8 cellular contexts compared by ENCODE assay signal in genomic region chr3:111594205-111594604, GRCh38. TPM values are rescaled to one million over a fixed set of nuclear protein-coding genes. Genes with fewer than 3 reads are reported as not detected.
DNase-seq lines count a peak whose midpoint lies in the region; ATAC-seq and TF ChIP-seq lines count a peak whose summit lies in the region.

No MANE protein-coding gene starts in this region.

- ATAC-seq in HG03108 (IDR thresholded peaks at IDR 0.05; ENCODE audit: unreplicated experiment): peak; percentile 52

- H3K9ac ChIP-seq in Karpas-422 (ENCODE audit: low read length): no peak overlapping the region

- H3K27me3 ChIP-seq in Karpas-422 (ENCODE audit: low read length): no peaks in the 10 kb centered on the region

- no peaks in the 10 kb centered on the region for H3K9me2 ChIP-seq in Karpas-422 (replicated peaks; ENCODE audit: insufficient read depth, low read length)

- POLR2A ChIA-PET in HEK293T (lab: Yijun Ruan, JAX): no interaction called here

- H3K4me3 ChIP-seq in astrocyte of the cerebellum (ENCODE audit: low read depth, low read length): no peak overlapping the region
- H3K4me3 ChIP-seq in Karpas-422 (ENCODE audit: low read length): no peak overlapping the region

- no peaks in the 10 kb centered on the region for H4K20me1 ChIP-seq in Karpas-422 (ENCODE audit: insufficient read depth, low read depth, low read length)

- H3K27ac Mint-ChIP-seq in activated naive CD4-positive, alpha-beta T cell treated with anti-CD3 and anti-CD28 coated beads, Interleukin-2, amount 10 ng/mL, durations not matched to agents 7 days and 5 days: peak overlapping the region; percentile 56
- peak overlapping the region; percentile 99 for H3K27ac Mint-ChIP-seq in stimulated activated naive CD8-positive, alpha-beta T cell treated with anti-CD3 and anti-CD28 coated beads, Interleukin-15, Interleukin-2, amounts not matched to agents 100 ng/mL and 50 ng/mL, for 24 hours

- no peak for DNase-seq in activated naive CD4-positive, alpha-beta T cell treated with anti-CD3 and anti-CD28 coated beads, Interleukin-2, amount 10 ng/mL, durations not matched to agents 7 days and 5 days
- no peak for DNase-seq in activated naive CD4-positive, alpha-beta T cell treated with anti-CD3 and anti-CD28 coated beads, Interleukin-2, amount 50 U/mL, for 16 hours
- DNase-seq in astrocyte of the cerebellum (ENCODE audit: low read depth) (peak; percentile 69), head of caudate nucleus (no peak), Karpas-422 (no peak), HEK293T (ENCODE audit: extremely low spot score) (no peak)

- H3K9me3 Mint-ChIP-seq in activated naive CD4-positive, alpha-beta T cell treated with anti-CD3 and anti-CD28 coated beads, Interleukin-2, amount 10 ng/mL, durations not matched to agents 7 days and 5 days: no peaks in the 10 kb centered on the region
- no peaks in the 10 kb centered on the region for H3K9me3 Mint-ChIP-seq in stimulated activated naive CD8-positive, alpha-beta T cell treated with anti-CD3 and anti-CD28 coated beads, Interleukin-15, Interleukin-2, amounts not matched to agents 100 ng/mL and 50 ng/mL, for 24 hours

- no peaks in the 10 kb centered on the region for H3K9me3 ChIP-seq in Karpas-422 (ENCODE audit: low read length)

- CTCF ChIA-PET in activated naive CD4-positive, alpha-beta T cell treated with anti-CD3 and anti-CD28 coated beads, Interleukin-2, amount 10 ng/mL, durations not matched to agents 7 days and 5 days (lab: Charles Lee): interaction anchor here (0.7 to 3.4 kb wide), 6 partner anchors 10 to 47 kb away, joined by 3 to 34 read pairs (median 5); no protein-coding TSS in a partner anchor
- CTCF ChIA-PET in HEK293T (lab: Yijun Ruan, JAX): no interaction called here

- no peaks in the 10 kb centered on the region for H3K36me3 ChIP-seq in Karpas-422 (ENCODE audit: insufficient read depth, low read length)

- no peaks in the 10 kb centered on the region for H3K79me2 ChIP-seq in Karpas-422 (ENCODE audit: low read length)

- H2AFZ ChIP-seq in Karpas-422 (ENCODE audit: low read length): no peak overlapping the region

- peaks cover 71% of the 10 kb centered on the region for H3K4me1 Mint-ChIP-seq in activated naive CD4-positive, alpha-beta T cell treated with anti-CD3 and anti-CD28 coated beads, Interleukin-2, amount 10 ng/mL, durations not matched to agents 7 days and 5 days
- peaks cover 81% of the 10 kb centered on the region for H3K4me1 Mint-ChIP-seq in stimulated activated naive CD8-positive, alpha-beta T cell treated with anti-CD3 and anti-CD28 coated beads, Interleukin-15, Interleukin-2, amounts not matched to agents 100 ng/mL and 50 ng/mL, for 24 hours (ENCODE audit: low read depth)

- H3K27me3 Mint-ChIP-seq in activated naive CD4-positive, alpha-beta T cell treated with anti-CD3 and anti-CD28 coated beads, Interleukin-2, amount 10 ng/mL, durations not matched to agents 7 days and 5 days: no peaks in the 10 kb centered on the region
- H3K27me3 Mint-ChIP-seq in stimulated activated naive CD8-positive, alpha-beta T cell treated with anti-CD3 and anti-CD28 coated beads, Interleukin-15, Interleukin-2, amounts not matched to agents 100 ng/mL and 50 ng/mL, for 24 hours: no peaks in the 10 kb centered on the region

- H3K4me2 ChIP-seq in Karpas-422 (ENCODE audit: low read depth, low read length, poor library complexity, severe bottlenecking): no peak overlapping the region

- peaks cover 81% of the 10 kb centered on the region for H3K36me3 Mint-ChIP-seq in activated naive CD4-positive, alpha-beta T cell treated with anti-CD3 and anti-CD28 coated beads, Interleukin-2, amount 10 ng/mL, durations not matched to agents 7 days and 5 days
- H3K36me3 Mint-ChIP-seq in stimulated activated naive CD8-positive, alpha-beta T cell treated with anti-CD3 and anti-CD28 coated beads, Interleukin-15, Interleukin-2, amounts not matched to agents 100 ng/mL and 50 ng/mL, for 24 hours (ENCODE audit: low read depth): peaks cover 78% of the 10 kb centered on the region

- no peak overlapping the region for H3K27ac ChIP-seq in Karpas-422 (ENCODE audit: low read length)

- TF ChIP-seq CTCF in astrocyte of the cerebellum (IDR thresholded peaks at IDR 0.05; ENCODE audit: low read depth, low read length, missing control alignments): no peak

- peaks cover 9% of the 10 kb centered on the region for H3K4me1 ChIP-seq in Karpas-422 (ENCODE audit: low read length)

- peak overlapping the region; percentile 1 for H3K4me3 Mint-ChIP-seq in activated naive CD4-positive, alpha-beta T cell treated with anti-CD3 and anti-CD28 coated beads, Interleukin-2, amount 10 ng/mL, durations not matched to agents 7 days and 5 days
- peak overlapping the region; percentile 98 for H3K4me3 Mint-ChIP-seq in stimulated activated naive CD8-positive, alpha-beta T cell treated with anti-CD3 and anti-CD28 coated beads, Interleukin-15, Interleukin-2, amounts not matched to agents 100 ng/mL and 50 ng/mL, for 24 hours

- intact Hi-C loops in head of caudate nucleus (cut with DNase I): no loop called here

- in situ Hi-C loops in astrocyte of the cerebellum (cut with HindIII; ENCODE audit: low sequenced_read_pairs): no loop called here

TF ChIP-seq in HEK293T, 16 proteins besides CTCF, POLR2A, EP300 and RAD21:
- no peak for TF ChIP-seq FOXM1 (IDR thresholded peaks at IDR 0.05; ENCODE audit: borderline replicate concordance)
- TF ChIP-seq TARDBP (IDR thresholded peaks at IDR 0.05): no peak
- TF ChIP-seq, protein P1, sequence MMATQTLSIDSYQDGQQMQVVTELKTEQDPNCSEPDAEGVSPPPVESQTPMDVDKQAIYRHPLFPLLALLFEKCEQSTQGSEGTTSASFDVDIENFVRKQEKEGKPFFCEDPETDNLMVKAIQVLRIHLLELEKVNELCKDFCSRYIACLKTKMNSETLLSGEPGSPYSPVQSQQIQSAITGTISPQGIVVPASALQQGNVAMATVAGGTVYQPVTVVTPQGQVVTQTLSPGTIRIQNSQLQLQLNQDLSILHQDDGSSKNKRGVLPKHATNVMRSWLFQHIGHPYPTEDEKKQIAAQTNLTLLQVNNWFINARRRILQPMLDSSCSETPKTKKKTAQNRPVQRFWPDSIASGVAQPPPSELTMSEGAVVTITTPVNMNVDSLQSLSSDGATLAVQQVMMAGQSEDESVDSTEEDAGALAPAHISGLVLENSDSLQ (IDR thresholded peaks at IDR 0.05): no peak
- TF ChIP-seq FOXA1 (IDR thresholded peaks at IDR 0.05): no peak
- TF ChIP-seq BHLHE40 (IDR thresholded peaks at IDR 0.05; ENCODE audit: borderline replicate concordance): no peak
- TF ChIP-seq L3MBTL2 (conservative IDR thresholded peaks at IDR 0.05): no peak
- TF ChIP-seq NFRKB (IDR thresholded peaks at IDR 0.05): no peak
- no peak for TF ChIP-seq LEF1 (IDR thresholded peaks at IDR 0.05; ENCODE audit: borderline replicate concordance)
- TF ChIP-seq SP1 (IDR thresholded peaks at IDR 0.05): no peak
- no peak for TF ChIP-seq ZNF384 (IDR thresholded peaks at IDR 0.05)
- TF ChIP-seq FOXK2 (IDR thresholded peaks at IDR 0.05): no peak
- no peak for TF ChIP-seq ARNT (IDR thresholded peaks at IDR 0.05)
- TF ChIP-seq SUZ12 (IDR thresholded peaks at IDR 0.05): no peak
- no peak for TF ChIP-seq ELF4 (IDR thresholded peaks at IDR 0.05)
- TF ChIP-seq CTBP1 (IDR thresholded peaks at IDR 0.05; ENCODE audit: borderline replicate concordance): no peak
- TF ChIP-seq HDGF (IDR thresholded peaks at IDR 0.05; ENCODE audit: borderline replicate concordance): no peak
TF ChIP-seq in HEK293T: peak in this region for 0.

RNA-seq across cellular contexts. Expression of gene ZBED2, which starts 0.9 kb away (rescaled TPM):
- total RNA-seq in Karpas-422 (2014; rRNA removed; shearing (Covaris generic); ENCODE audit: low replicate concordance): not detected in 2 replicates

RNA-seq across cellular contexts. Expression of gene CD96, which starts 52.2 kb away (rescaled TPM):
- not detected in 2 replicates for total RNA-seq in Karpas-422 (2014; rRNA removed; shearing (Covaris generic); ENCODE audit: low replicate concordance)
